21 cellular contexts compared by ENCODE assay signal in genomic region chr3:172753125-172753524, GRCh38. TPM values are rescaled to one million over a fixed set of nuclear protein-coding genes. Genes with fewer than 3 reads are reported as not detected.
A peak's percentile ranks its signal among the peaks of the same experiment; 100 is the strongest.
DNase-seq lines count a peak whose midpoint lies in the region; ATAC-seq and TF ChIP-seq lines count a peak whose summit lies in the region.
"Had no signal": no experiment of that assay in that cellular context is flagged by ENCODE, and none has a peak within 500 bp of the region (broad histone marks: within the 10 kb centered on the region; RNA-seq: fewer than 3 reads in every experiment).

No MANE protein-coding gene starts in this region.

- no peak for ATAC-seq in naive thymus-derived CD8-positive, alpha-beta T cell
- ATAC-seq: mucosa of descending colon had no signal

- H3K79me2 ChIP-seq in DOHH2 (ENCODE audit: control insufficient read depth, low read length), result peaks cover 63% of the 10 kb centered on the region
- H3K79me2 ChIP-seq in SU-DHL-6 (ENCODE audit: insufficient read depth, low read length), result peaks cover 58% of the 10 kb centered on the region
- H3K79me2 ChIP-seq in mesendoderm (ENCODE audit: control insufficient read depth, insufficient read depth, low read length), result peaks cover 31% of the 10 kb centered on the region

- H2BK120ac ChIP-seq in mesendoderm (ENCODE audit: low read depth, low read length), result no peak overlapping the region

- no peak overlapping the region for H2AK5ac ChIP-seq in mesendoderm (ENCODE audit: low read length)

- H4K5ac ChIP-seq in mesendoderm (ENCODE audit: low read length), result no peak overlapping the region

- no peak overlapping the region for H2BK5ac ChIP-seq in mesendoderm (ENCODE audit: low read length)

- no peak overlapping the region for H3K4ac ChIP-seq in mesendoderm (ENCODE audit: low read depth, low read length)

- H3K4me1 ChIP-seq in DOHH2 (ENCODE audit: control insufficient read depth, low read length), result peaks cover 24% of the 10 kb centered on the region
- no peaks in the 10 kb centered on the region for H3K4me1 ChIP-seq in mesendoderm (ENCODE audit: control insufficient read depth, low read depth, low read length)

- H3K9ac ChIP-seq in SU-DHL-6 (ENCODE audit: low read length) (no peak overlapping the region), mesendoderm (ENCODE audit: low read length) (no peak overlapping the region)

- WGBS in mesendoderm (ENCODE audit: extremely low coverage, insufficient coverage, low lambda C conversion rate), result no CpG with 5 or more reads among the region's 1 CpG

- peak overlapping the region; percentile 28 for H3K4me3 Mint-ChIP-seq in activated CD4-positive, alpha-beta T cell treated with anti-CD3 and anti-CD28 coated beads, Interleukin-2, amount 10 ng/mL, durations not matched to agents 24 days and 14 days
- H3K4me3 Mint-ChIP-seq in naive thymus-derived CD8-positive, alpha-beta T cell, result no peak overlapping the region
- H3K4me3 Mint-ChIP-seq: CD14-positive monocyte had no signal

- H3K36me3 ChIP-seq in DOHH2 (ENCODE audit: control insufficient read depth, low read length), result peaks cover 65% of the 10 kb centered on the region
- H3K36me3 ChIP-seq in SU-DHL-6 (ENCODE audit: low read length), result peaks cover 42% of the 10 kb centered on the region
- no peaks in the 10 kb centered on the region for H3K36me3 ChIP-seq in mesendoderm (ENCODE audit: control insufficient read depth, insufficient read depth, low read length)

- peaks cover 37% of the 10 kb centered on the region for H3K4me1 Mint-ChIP-seq in activated CD4-positive, alpha-beta T cell treated with anti-CD3 and anti-CD28 coated beads, Interleukin-2, amount 10 ng/mL, durations not matched to agents 24 days and 14 days
- peaks cover 2 to 16% (median 12%) of the 10 kb centered on the region in 4 donors for H3K4me1 Mint-ChIP-seq in naive thymus-derived CD8-positive, alpha-beta T cell

- H4K8ac ChIP-seq in mesendoderm (ENCODE audit: low read depth, low read length), result peak overlapping the region; percentile 76

- H3K36me3 Mint-ChIP-seq in activated CD4-positive, alpha-beta T cell treated with anti-CD3 and anti-CD28 coated beads, Interleukin-2, amount 10 ng/mL, durations not matched to agents 24 days and 14 days (ENCODE audit: low read depth), result peaks cover 38% of the 10 kb centered on the region
- no peaks in the 10 kb centered on the region for H3K36me3 Mint-ChIP-seq in naive thymus-derived CD8-positive, alpha-beta T cell

- H3F3A ChIP-seq in DOHH2 (ENCODE audit: control insufficient read depth, insufficient read depth) (no peaks in the 10 kb centered on the region), SU-DHL-6 (ENCODE audit: insufficient read depth) (peaks cover 21% of the 10 kb centered on the region)

- no peak overlapping the region for H3K27ac Mint-ChIP-seq in activated CD4-positive, alpha-beta T cell treated with anti-CD3 and anti-CD28 coated beads, Interleukin-2, amount 10 ng/mL, durations not matched to agents 24 days and 14 days
- H3K27ac Mint-ChIP-seq in naive thymus-derived CD8-positive, alpha-beta T cell, result no peak overlapping the region
- H3K27ac Mint-ChIP-seq: IgD-negative memory B cell had no signal

- H3K79me1 ChIP-seq in mesendoderm (ENCODE audit: low read length), result peaks cover 2% of the 10 kb centered on the region

- no peaks in the 10 kb centered on the region for H3K27me3 Mint-ChIP-seq in activated CD4-positive, alpha-beta T cell treated with anti-CD3 and anti-CD28 coated beads, Interleukin-2, amount 10 ng/mL, durations not matched to agents 24 days and 14 days
- H3K27me3 Mint-ChIP-seq in naive thymus-derived CD8-positive, alpha-beta T cell, result peaks cover 0 to 2% (median 0%) of the 10 kb centered on the region in 5 donors

- POLR2A ChIA-PET in naive thymus-derived CD8-positive, alpha-beta T cell (lab: Charles Lee), result no interaction called here

- H3K4me2 ChIP-seq in DOHH2 (ENCODE audit: low read length) (peak overlapping the region; percentile 68), SU-DHL-6 (ENCODE audit: low read depth, low read length, poor library complexity, severe bottlenecking) (peak overlapping the region; percentile 99), mesendoderm (ENCODE audit: low read length) (no peak overlapping the region)

- H3K9me3 ChIP-seq in DOHH2 (ENCODE audit: control insufficient read depth, insufficient read depth, low read length), result no peaks in the 10 kb centered on the region
- H3K9me3 ChIP-seq in SU-DHL-6 (ENCODE audit: insufficient read depth, low read length), result no peaks in the 10 kb centered on the region
- H3K9me3 ChIP-seq: mucosa of descending colon, spleen had no signal

- TF ChIP-seq CTCF in DOHH2 (IDR thresholded peaks at IDR 0.05; ENCODE audit: low read depth, low read length, poor library complexity, severe bottlenecking), result no peak
- no peak for TF ChIP-seq CTCF in SU-DHL-6 (IDR thresholded peaks at IDR 0.05; ENCODE audit: insufficient read depth, low read length, poor library complexity, severe bottlenecking)

- H3K56ac ChIP-seq in mesendoderm (ENCODE audit: low read length), result no peak overlapping the region

- no peaks in the 10 kb centered on the region for H3K27me3 ChIP-seq in DOHH2 (ENCODE audit: control insufficient read depth, low read length)
- no peaks in the 10 kb centered on the region for H3K27me3 ChIP-seq in SU-DHL-6 (ENCODE audit: low read length)
- H3K27me3 ChIP-seq in mesendoderm (ENCODE audit: insufficient read depth, low read length, poor library complexity), result no peaks in the 10 kb centered on the region
- H3K27me3 ChIP-seq: spleen had no signal

- H3K27ac ChIP-seq in DOHH2 (ENCODE audit: low read depth, low read length) (no peak overlapping the region), SU-DHL-6 (ENCODE audit: low read depth, low read length) (no peak overlapping the region), mesendoderm (ENCODE audit: low read depth, low read length) (no peak overlapping the region)
- H3K27ac ChIP-seq: HL-60, spleen had no signal

- no peaks in the 10 kb centered on the region for H3K9me3 Mint-ChIP-seq in activated CD4-positive, alpha-beta T cell treated with anti-CD3 and anti-CD28 coated beads, Interleukin-2, amount 10 ng/mL, durations not matched to agents 24 days and 14 days
- no peaks in the 10 kb centered on the region for H3K9me3 Mint-ChIP-seq in naive thymus-derived CD8-positive, alpha-beta T cell
- H3K9me3 Mint-ChIP-seq: CD14-positive monocyte, IgD-negative memory B cell had no signal

- H2BK15ac ChIP-seq in mesendoderm (replicated peaks; ENCODE audit: low read depth), result no peak overlapping the region

- intact Hi-C loops in activated CD4-positive, alpha-beta T cell treated with anti-CD3 and anti-CD28 coated beads, Interleukin-2, amount 10 ng/mL, durations not matched to agents 24 days and 14 days (cut with micrococcal nuclease), result loop anchor here (5.0 kb wide), 2 partner anchors 44 to 1496 kb away; no protein-coding TSS in a partner anchor

- DNase-seq in activated CD4-positive, alpha-beta T cell treated with anti-CD3 and anti-CD28 coated beads, Interleukin-2, amount 10 ng/mL, durations not matched to agents 24 days and 14 days, result no peak
- DNase-seq in activated CD4-positive, alpha-beta T cell treated with anti-CD3 and anti-CD28 coated beads, Interleukin-2, amount 50 U/mL, for 1 hour, result no peak
- DNase-seq in mesendoderm (no peak), Ammon's horn (ENCODE audit: low spot score) (no peak), HUDEP-2 (lab: John Stamatoyannopoulos, UW; ENCODE audit: unreplicated experiment in 76 of 76) (no peak)
- DNase-seq in naive thymus-derived CD8-positive, alpha-beta T cell, result no peak
- DNase-seq: cortex of kidney, GDM1, glutamatergic neuron, mucosa of descending colon, NCI-H748 treated with DMSO at 0.1 percent for 48 hours, occipital lobe, OCI-M1, retina, SHP77 treated with DMSO at 0.1 percent for 48 hours, spleen had no signal

- H3K9me2 ChIP-seq in DOHH2 (replicated peaks; ENCODE audit: control insufficient read depth, low read length) (no peaks in the 10 kb centered on the region), SU-DHL-6 (replicated peaks; ENCODE audit: insufficient read depth, low read length) (no peaks in the 10 kb centered on the region)

- no peaks in the 10 kb centered on the region for H4K20me1 ChIP-seq in DOHH2 (ENCODE audit: control insufficient read depth, insufficient read depth, low read depth, low read length)
- peaks cover 4% of the 10 kb centered on the region; the same call in 1 of the 2 replicates for H4K20me1 ChIP-seq in SU-DHL-6 (ENCODE audit: low read depth, low read length)

- H3K23ac ChIP-seq in mesendoderm (ENCODE audit: low read length), result no peak overlapping the region

- H3K4me3 ChIP-seq in DOHH2 (ENCODE audit: low read length) (0 out of 2 replicates have a peak overlapping the region, but pooled peaks have one; percentile 95), SU-DHL-6 (ENCODE audit: insufficient read depth, low read length, poor library complexity, severe bottlenecking) (no peak overlapping the region), mesendoderm (ENCODE audit: low read length) (no peak overlapping the region)
- H3K4me3 ChIP-seq: mucosa of descending colon, spleen had no signal

- H2AFZ ChIP-seq in SU-DHL-6 (ENCODE audit: low read depth, low read length, severe bottlenecking), result no peak overlapping the region

- H3K18ac ChIP-seq in mesendoderm (ENCODE audit: low read length), result no peak overlapping the region

RNA-seq across cellular contexts. Expression of gene ECT2, which starts 2.6 kb away (rescaled TPM):
- total RNA-seq in activated CD4-positive, alpha-beta T cell treated with anti-CD3 and anti-CD28 coated beads, Interleukin-2, amount 10 ng/mL, durations not matched to agents 24 days and 14 days, result 36.2 and 40.4 TPM in 2 replicates
- polyA plus RNA-seq in mesendoderm (2013, experiment 1 of 2), result 50.4 TPM
- 49.9 TPM for polyA plus RNA-seq in mesendoderm (2013, experiment 2 of 2)
- total RNA-seq in naive thymus-derived CD8-positive, alpha-beta T cell, result 1 to 10 TPM; 1.8 TPM
- polyA plus RNA-seq in naive thymus-derived CD8-positive, alpha-beta T cell, result 1 to 10 TPM; 1.1 to 2.2 (median 1.9) TPM

RNA-seq across cellular contexts. Expression of gene NCEH1, which starts 42.3 kb away (rescaled TPM):
- total RNA-seq in activated CD4-positive, alpha-beta T cell treated with anti-CD3 and anti-CD28 coated beads, Interleukin-2, amount 10 ng/mL, durations not matched to agents 24 days and 14 days, result 4.9 and 7.7 TPM in 2 replicates
- 3.0 TPM for polyA plus RNA-seq in mesendoderm (2013, experiment 1 of 2)
- polyA plus RNA-seq in mesendoderm (2013, experiment 2 of 2), result 2.9 TPM
- 1 to 10 TPM; 4.1 to 5.9 TPM for total RNA-seq in naive thymus-derived CD8-positive, alpha-beta T cell
- polyA plus RNA-seq in naive thymus-derived CD8-positive, alpha-beta T cell, result 1 to 10 TPM; 1.9 to 3.4 (median 2.6) TPM

Comparison
In these comparisons a context has a peak if more than half of its experiments do, and no peak if none do; other contexts are left out.
1. RNA of gene ECT2, which starts 2.6 kb away (total RNA-seq): 36.2 to 40.4 TPM in activated CD4-positive, alpha-beta T cell treated with anti-CD3 and anti-CD28 coated beads, Interleukin-2, amount 10 ng/mL, durations not matched to agents 24 days and 14 days; 1.8 TPM in naive thymus-derived CD8-positive, alpha-beta T cell; every median in the first group is over 10 times any median in the second.